10 cellular contexts compared by ENCODE assay signal in the genomic region with DNA sequence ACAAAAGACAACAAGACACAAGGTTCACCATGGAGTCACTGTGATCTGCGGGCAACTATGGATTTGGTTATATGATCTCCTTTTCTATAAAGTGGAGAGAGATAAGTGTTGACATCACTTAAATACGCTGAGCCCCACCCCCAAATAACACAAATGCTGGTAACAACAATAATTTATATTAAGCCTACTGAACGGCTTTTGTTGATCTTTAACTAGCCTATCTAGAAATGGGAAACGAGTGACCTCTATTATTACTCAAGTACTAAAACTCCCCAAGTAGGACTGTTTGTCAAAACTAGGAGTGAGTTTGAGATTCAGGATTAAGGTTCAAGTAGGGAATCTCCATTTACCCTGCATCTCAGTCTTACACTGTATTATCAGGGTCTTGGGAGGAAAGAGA. TPM values are rescaled to one million over a fixed set of nuclear protein-coding genes. Genes with fewer than 3 reads are reported as not detected.
DNase-seq lines count a peak whose midpoint lies in the region; ATAC-seq and TF ChIP-seq lines count a peak whose summit lies in the region.
"Had no signal": no experiment of that assay in that cellular context is flagged by ENCODE, and none has a peak within 500 bp of the region (broad histone marks: within the 10 kb centered on the region; RNA-seq: fewer than 3 reads in every experiment).

No MANE protein-coding gene starts in this region.

- TF ChIP-seq POLR2A in HCT116 (IDR thresholded peaks at IDR 0.05; ENCODE audit: borderline replicate concordance, extremely low read depth, insufficient read depth, insufficient read length) (no peak), suprapubic skin (IDR thresholded peaks at IDR 0.05) (no peak)

- H3K4me3 ChIP-seq in HCT116 (replicated peaks in 1 of 2; ENCODE audit: low read depth in 1 of 2, low read length in 2 of 2), result peak overlapping the region in 1 of 2 experiments; percentile 50; a peak in 2 of 4 replicates
- H3K4me3 ChIP-seq in suprapubic skin, result no peak overlapping the region

- H3K79me2 ChIP-seq in HCT116 (ENCODE audit: insufficient read depth, low read length), result no peaks in the 10 kb centered on the region

- no peaks in the 10 kb centered on the region for H3K9me3 Mint-ChIP-seq in activated T-helper 1 cell treated with anti-CD3 and anti-CD28 coated beads, Interleukin-12 subunit alpha, Interleukin-12 subunit beta, Interleukin-2, Interleukin-4 antibody, amounts not matched to agents 30 ng/mL and 10 ng/mL and 1 ng/mL, durations not matched to agents 14 hours and 24 hours and 36 hours
- H3K9me3 Mint-ChIP-seq: stimulated activated naive CD8-positive, alpha-beta T cell treated with anti-CD3 and anti-CD28 coated beads, Interleukin-15, amount 100 ng/mL, for 72 hours had no signal

- peak overlapping the region; percentile 48 for H3K9ac ChIP-seq in HCT116 (ENCODE audit: low read length)

- peaks cover 1% of the 10 kb centered on the region for H3K27me3 Mint-ChIP-seq in activated T-helper 1 cell treated with anti-CD3 and anti-CD28 coated beads, Interleukin-12 subunit alpha, Interleukin-12 subunit beta, Interleukin-2, Interleukin-4 antibody, amounts not matched to agents 30 ng/mL and 10 ng/mL and 1 ng/mL, durations not matched to agents 14 hours and 24 hours and 36 hours (ENCODE audit: insufficient read depth)

- no peaks in the 10 kb centered on the region for H3K27me3 ChIP-seq in HCT116 (ENCODE audit: insufficient read depth, low read length)
- H3K27me3 ChIP-seq in layer of hippocampus (ENCODE audit: control insufficient read depth, insufficient read depth, low read length), result no peaks in the 10 kb centered on the region
- no peaks in the 10 kb centered on the region for H3K27me3 ChIP-seq in suprapubic skin

- H3K4me1 ChIP-seq in HCT116 (ENCODE audit: control insufficient read depth in 1 of 2, insufficient read depth in 2 of 2, low read length in 2 of 2) (peaks cover 20 to 47% of the 10 kb centered on the region in 2 experiments), suprapubic skin (peaks cover 31% of the 10 kb centered on the region)

- H3K9me2 ChIP-seq in HCT116 (ENCODE audit: insufficient read depth), result no peaks in the 10 kb centered on the region

- intact Hi-C loops in HCT116 (cut with micrococcal nuclease), result no loop called here
- intact Hi-C loops in activated T-helper 1 cell treated with anti-CD3 and anti-CD28 coated beads, Interleukin-12 subunit alpha, Interleukin-12 subunit beta, Interleukin-2, Interleukin-4 antibody, amounts not matched to agents 30 ng/mL and 10 ng/mL and 1 ng/mL, durations not matched to agents 14 hours and 24 hours and 36 hours (cut with micrococcal nuclease), result loop anchor here (1.0 to 5.0 kb wide), 3 partner anchors 14 to 190 kb away; no protein-coding TSS in a partner anchor

- H3K27ac Mint-ChIP-seq in activated T-helper 1 cell treated with anti-CD3 and anti-CD28 coated beads, Interleukin-12 subunit alpha, Interleukin-12 subunit beta, Interleukin-2, Interleukin-4 antibody, amounts not matched to agents 30 ng/mL and 10 ng/mL and 1 ng/mL, durations not matched to agents 14 hours and 24 hours and 36 hours, result no peak overlapping the region

- H3K27ac ChIP-seq in HCT116 (ENCODE audit: low read depth, low read length) (peak overlapping the region; percentile 60; the same call in 1 of the 2 replicates), layer of hippocampus (ENCODE audit: low read depth, low read length) (peak overlapping the region; percentile 17), suprapubic skin (peak overlapping the region; percentile 83)

- H4K20me1 ChIP-seq in HCT116 (ENCODE audit: insufficient read depth), result no peaks in the 10 kb centered on the region

- peaks cover 27% of the 10 kb centered on the region for H3K4me1 Mint-ChIP-seq in activated T-helper 1 cell treated with anti-CD3 and anti-CD28 coated beads, Interleukin-12 subunit alpha, Interleukin-12 subunit beta, Interleukin-2, Interleukin-4 antibody, amounts not matched to agents 30 ng/mL and 10 ng/mL and 1 ng/mL, durations not matched to agents 14 hours and 24 hours and 36 hours (ENCODE audit: low read depth)

- H3K36me3 ChIP-seq in HCT116 (ENCODE audit: control insufficient read depth in 1 of 2, insufficient read depth in 2 of 2, low read length in 2 of 2) (no peaks in the 10 kb centered on the region), suprapubic skin (no peaks in the 10 kb centered on the region)

- H3K4me2 ChIP-seq in HCT116 (ENCODE audit: low read length), result peak overlapping the region; percentile 76

- 67% methylated on average over 4 of the region's 4 CpGs for WGBS in suprapubic skin

- H3K9me3 ChIP-seq in HCT116 (ENCODE audit: control insufficient read depth in 1 of 2, insufficient read depth in 1 of 2, low read depth in 1 of 2, low read length in 2 of 2) (no peaks in the 10 kb centered on the region), suprapubic skin (no peaks in the 10 kb centered on the region)

- no peak for TF ChIP-seq EP300 in suprapubic skin (IDR thresholded peaks at IDR 0.05)

- ATAC-seq in HCT116 (no peak), GM18498 (IDR thresholded peaks at IDR 0.05; ENCODE audit: unreplicated experiment) (no peak)
- ATAC-seq: stimulated activated naive CD8-positive, alpha-beta T cell treated with anti-CD3 and anti-CD28 coated beads, Interleukin-15, amount 100 ng/mL, for 72 hours had no signal

- RAD21 ChIA-PET in HCT116 (lab: Charles Lee; ENCODE audit: low non-redundant PET in 1 of 2, low total read pairs in 2 of 2, uncharacterized antibody in 2 of 2, unreplicated experiment in 2 of 2), result no interaction called here

- H3K4me3 Mint-ChIP-seq in activated T-helper 1 cell treated with anti-CD3 and anti-CD28 coated beads, Interleukin-12 subunit alpha, Interleukin-12 subunit beta, Interleukin-2, Interleukin-4 antibody, amounts not matched to agents 30 ng/mL and 10 ng/mL and 1 ng/mL, durations not matched to agents 14 hours and 24 hours and 36 hours, result peak overlapping the region; percentile 51
- H3K4me3 Mint-ChIP-seq: stimulated activated naive CD8-positive, alpha-beta T cell treated with anti-CD3 and anti-CD28 coated beads, Interleukin-15, amount 100 ng/mL, for 72 hours had no signal

- CTCF ChIA-PET in HCT116 (lab: Charles Lee), result interaction anchor here (1.4 kb wide), 1 partner anchor 18 kb away, joined by 3 read pairs; no protein-coding TSS in a partner anchor

- TF ChIP-seq CTCF in HCT116 (IDR thresholded peaks at IDR 0.05 in 2 of 3, conservative IDR thresholded peaks at IDR 0.05 in 1 of 3; ENCODE audit: borderline replicate concordance in 1 of 3, insufficient read depth in 1 of 3, low read depth in 2 of 3, low read length in 2 of 3) (no peak), suprapubic skin (IDR thresholded peaks at IDR 0.05) (no peak)

- no peak for DNase-seq in HCT116 (ENCODE audit: low read depth, low spot score)
- DNase-seq in activated T-helper 1 cell treated with anti-CD3 and anti-CD28 coated beads, Interleukin-12 subunit alpha, Interleukin-12 subunit beta, Interleukin-2, Interleukin-4 antibody, amounts not matched to agents 30 ng/mL and 10 ng/mL and 1 ng/mL, durations not matched to agents 14 hours and 24 hours and 36 hours (ENCODE audit: low spot score), result no peak
- DNase-seq in suprapubic skin (ENCODE audit: low spot score in 2 of 2), result no peak
- DNase-seq in stimulated activated naive CD4-positive, alpha-beta T cell treated with Interleukin-2 at 50 U/mL for 16 hours (lab: John Stamatoyannopoulos, UW), result no peak
- DNase-seq in NOMO-1 (lab: John Stamatoyannopoulos, UW; ENCODE audit: unreplicated experiment in 2 of 2), result no peak
- no peak for DNase-seq in anterior cingulate cortex (lab: John Stamatoyannopoulos, UW)
- DNase-seq: effector memory CD4-positive, alpha-beta T cell; stimulated activated naive CD8-positive, alpha-beta T cell treated with anti-CD3 and anti-CD28 coated beads, Interleukin-15, amount 100 ng/mL, for 72 hours had no signal

- no peak for TF ChIP-seq RAD21 in HCT116 (IDR thresholded peaks at IDR 0.05; ENCODE audit: low read depth)

- POLR2A ChIA-PET in HCT116 (lab: Charles Lee), result no interaction called here

- BruUV-seq in HCT116 (replicated peaks; lab: Mats Ljungman, UMichigan), result no TSS peak

- peak overlapping the region; percentile 79 for H2AFZ ChIP-seq in HCT116 (ENCODE audit: low read depth, low read length, poor library complexity, severe bottlenecking)

- H3K36me3 Mint-ChIP-seq in activated T-helper 1 cell treated with anti-CD3 and anti-CD28 coated beads, Interleukin-12 subunit alpha, Interleukin-12 subunit beta, Interleukin-2, Interleukin-4 antibody, amounts not matched to agents 30 ng/mL and 10 ng/mL and 1 ng/mL, durations not matched to agents 14 hours and 24 hours and 36 hours (ENCODE audit: low read depth), result peaks cover 4% of the 10 kb centered on the region

TF ChIP-seq in HCT116, 20 proteins besides CTCF, POLR2A, EP300 and RAD21 (continues in another document):
- TF ChIP-seq EZH2 (IDR thresholded peaks at IDR 0.05) (no peak), CEBPB (IDR thresholded peaks at IDR 0.05; ENCODE audit: low read depth) (no peak), CBX3 (IDR thresholded peaks at IDR 0.05; ENCODE audit: low read depth) (no peak), SIN3A (IDR thresholded peaks at IDR 0.05; ENCODE audit: low read depth) (no peak), JUND (IDR thresholded peaks at IDR 0.05) (no peak), POLR2AphosphoS5 (IDR thresholded peaks at IDR 0.05; ENCODE audit: low read depth, low read length) (no peak)
- TF ChIP-seq, protein P1, sequence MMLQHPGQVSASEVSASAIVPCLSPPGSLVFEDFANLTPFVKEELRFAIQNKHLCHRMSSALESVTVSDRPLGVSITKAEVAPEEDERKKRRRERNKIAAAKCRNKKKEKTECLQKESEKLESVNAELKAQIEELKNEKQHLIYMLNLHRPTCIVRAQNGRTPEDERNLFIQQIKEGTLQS (IDR thresholded peaks at IDR 0.05), result no peak

RNA-seq across cellular contexts. Expression of gene MAP3K7CL, which starts 52.2 kb away (rescaled TPM):
- total RNA-seq in HCT116 (2021; ENCODE audit: unreplicated experiment), result 0.57 TPM
- 0.17 and 0.21 TPM in 2 replicates for polyA plus RNA-seq in HCT116 (2012)
- total RNA-seq in activated T-helper 1 cell treated with anti-CD3 and anti-CD28 coated beads, Interleukin-12 subunit alpha, Interleukin-12 subunit beta, Interleukin-2, Interleukin-4 antibody, amounts not matched to agents 30 ng/mL and 10 ng/mL and 1 ng/mL, durations not matched to agents 14 hours and 24 hours and 36 hours, result 3.8 and 4.2 TPM in 2 replicates
- 10 to 100 TPM in 1 of 4 donors, 1 to 10 TPM in 3; 6.8 to 10.4 (median 8.8) TPM for total RNA-seq in suprapubic skin

Comparison
In these comparisons a context has a peak if more than half of its experiments do, and no peak if none do; other contexts are left out.
1. H3K27ac ChIP-seq: peak in every context shown above with its lines; median percentile 83 in suprapubic skin; 60 in HCT116; 17 in layer of hippocampus.